Comparison of ENCODE assay signal across 18 cellular contexts in the genomic region with DNA sequence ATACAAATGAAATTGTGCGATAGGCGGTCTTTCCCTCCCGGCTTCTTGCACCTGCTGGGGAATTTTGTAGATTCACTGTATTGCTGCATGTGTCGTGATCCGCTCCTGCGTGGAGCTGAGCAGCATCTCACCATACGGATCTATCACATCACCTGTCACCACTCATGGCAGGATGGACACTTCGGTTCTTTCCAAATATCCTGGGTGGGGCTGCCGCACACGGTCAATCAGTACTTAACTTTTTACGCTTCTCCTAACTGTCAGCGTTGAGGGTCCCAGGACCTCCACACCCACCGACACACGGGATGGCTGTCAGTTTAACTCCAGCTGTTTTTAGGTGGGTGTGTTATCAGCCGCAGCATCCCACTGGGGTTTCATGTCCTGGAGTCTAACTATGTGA. TPM values are rescaled to one million over a fixed set of nuclear protein-coding genes. Genes with fewer than 3 reads are reported as not detected.
DNase-seq lines count a peak whose midpoint lies in the region; ATAC-seq, FAIRE-seq and TF ChIP-seq lines count a peak whose summit lies in the region.
"Had no signal": no experiment of that assay in that cellular context is flagged by ENCODE, and none has a peak within 500 bp of the region (broad histone marks: within the 10 kb centered on the region; RNA-seq: fewer than 3 reads in every experiment).

No MANE protein-coding gene starts in this region.

- H4K20me1 ChIP-seq in BLaER1 treated with 17β-estradiol and CSF1 and Interleukin-3, amounts not matched to agents 10 nM and 100 nM, result peaks cover 81 to 99% (median 92%) of the 10 kb centered on the region in 11 experiments
- H4K20me1 ChIP-seq in HepG2 (ENCODE audit: insufficient read depth, low read length), result peaks cover 31% of the 10 kb centered on the region

- H2AFZ ChIP-seq in HepG2 (ENCODE audit: low read length) (no peak overlapping the region), trophoblast cell (ENCODE audit: insufficient read depth, low read length, poor library complexity) (no peak overlapping the region)
- H2AFZ ChIP-seq: GM23248 had no signal

- no peak overlapping the region for H3K23ac ChIP-seq in trophoblast cell (ENCODE audit: low read length)

- H3K79me2 ChIP-seq in HepG2 (ENCODE audit: insufficient read depth, low read length) (peaks cover 93% of the 10 kb centered on the region), trophoblast cell (ENCODE audit: control insufficient read depth, insufficient read depth, low read length, poor library complexity) (peaks cover 30% of the 10 kb centered on the region)

- TF ChIP-seq EP300 in HepG2 (IDR thresholded peaks at IDR 0.05; ENCODE audit: low read depth in 2 of 2, low read length in 2 of 2), result no peak
- TF ChIP-seq EP300 in HepG2 (CRISPR knock-in tag; IDR thresholded peaks at IDR 0.05; ENCODE audit: borderline replicate concordance), result no peak
- TF ChIP-seq EP300 in stomach (IDR thresholded peaks at IDR 0.05), result no peak

- TF ChIP-seq POLR2A in HepG2 (IDR thresholded peaks at IDR 0.05; ENCODE audit: insufficient read depth in 1 of 2, low read depth in 2 of 2, low read length in 2 of 2) (no peak), stomach (IDR thresholded peaks at IDR 0.05) (no peak)

- no peak overlapping the region for H4K91ac ChIP-seq in trophoblast cell (ENCODE audit: low read depth, low read length)

- H3K4me1 ChIP-seq in BLaER1 treated with 17β-estradiol and CSF1 and Interleukin-3, amounts not matched to agents 10 nM and 100 nM, result peaks cover 5 to 61% (median 55%) of the 10 kb centered on the region in 10 experiments; a peak in 17 of 20 replicates
- H3K4me1 ChIP-seq in HepG2 (ENCODE audit: insufficient read depth, low read length) (peaks cover 35% of the 10 kb centered on the region), trophoblast cell (ENCODE audit: control insufficient read depth in 1 of 2, insufficient read depth in 2 of 2, low read length in 2 of 2) (peaks cover 5 to 9% of the 10 kb centered on the region in 2 experiments), stomach (peaks cover 0 to 32% (median 15%) of the 10 kb centered on the region in 4 donors)

- H3K4me3 ChIP-seq in BLaER1 treated with 17β-estradiol and CSF1 and Interleukin-3, amounts not matched to agents 10 nM and 100 nM, result no peak overlapping the region
- H3K4me3 ChIP-seq in SK-N-MC, result peak overlapping the region; percentile 56; the same call in 1 of the 2 replicates
- H3K4me3 ChIP-seq in HepG2 (replicated peaks in 1 of 3; ENCODE audit: insufficient read depth in 1 of 3, low read depth in 2 of 3, low read length in 3 of 3), result no peak overlapping the region
- H3K4me3 ChIP-seq in trophoblast cell (ENCODE audit: low read depth, low read length), result peak overlapping the region; percentile 23
- no peak overlapping the region for H3K4me3 ChIP-seq in stomach
- H3K4me3 ChIP-seq: GM12878, GM23248 had no signal

- in situ Hi-C loops in HepG2 (cut with HindIII; ENCODE audit: extremely low pct_ligation_motif_present, low pct_unique_long_range_greater_than_20kb), result no loop called here

- H4K8ac ChIP-seq in trophoblast cell (ENCODE audit: low read depth, low read length), result no peak overlapping the region

- H2BK120ac ChIP-seq in trophoblast cell (ENCODE audit: insufficient read depth, low read length, poor library complexity), result no peak overlapping the region

- H3K4ac ChIP-seq in trophoblast cell (ENCODE audit: low read depth, low read length), result peak overlapping the region; percentile 39

- no TSS peak for BruUV-seq in HepG2 (replicated peaks; lab: Mats Ljungman, UMichigan)

- POLR2A ChIA-PET in HepG2 (lab: Yijun Ruan, JAX), result no interaction called here

- H2BK5ac ChIP-seq in trophoblast cell (ENCODE audit: low read depth, low read length, poor library complexity), result no peak overlapping the region

- H3K27me3 ChIP-seq in BLaER1 treated with 17β-estradiol and CSF1 and Interleukin-3, amounts not matched to agents 10 nM and 100 nM, result no peaks in the 10 kb centered on the region
- H3K27me3 ChIP-seq in HepG2 (ENCODE audit: control insufficient read depth in 1 of 2, insufficient read depth in 2 of 2, low read length in 2 of 2), result no peaks in the 10 kb centered on the region
- no peaks in the 10 kb centered on the region for H3K27me3 ChIP-seq in trophoblast cell (ENCODE audit: insufficient read depth, low read length)
- H3K27me3 ChIP-seq in stomach, result no peaks in the 10 kb centered on the region

- no peak for TF ChIP-seq RAD21 in HepG2 (CRISPR knock-in tag; IDR thresholded peaks at IDR 0.05)

- H3K4me2 ChIP-seq in BLaER1 treated with 17β-estradiol and CSF1 and Interleukin-3, amounts not matched to agents 10 nM and 100 nM, result peak overlapping the region in 9 of 11 experiments; percentile 15 to 71 (median 61); a peak in 17 of 22 replicates
- no peak overlapping the region for H3K4me2 ChIP-seq in HepG2 (ENCODE audit: low read depth, low read length)
- H3K4me2 ChIP-seq in trophoblast cell (ENCODE audit: low read length), result no peak overlapping the region

- peaks cover 21 to 54% (median 38%) of the 10 kb centered on the region in 11 experiments; a peak in 21 of 22 replicates for H3K36me3 ChIP-seq in BLaER1 treated with 17β-estradiol and CSF1 and Interleukin-3, amounts not matched to agents 10 nM and 100 nM
- H3K36me3 ChIP-seq in SK-N-MC (ENCODE audit: insufficient read depth, low read length), result no peaks in the 10 kb centered on the region
- peaks cover 8 to 10% of the 10 kb centered on the region in 2 experiments; a peak in 3 of 5 replicates for H3K36me3 ChIP-seq in HepG2 (replicated peaks in 1 of 2; ENCODE audit: control insufficient read depth in 1 of 2, insufficient read depth in 2 of 2, low read length in 2 of 2)
- H3K36me3 ChIP-seq in trophoblast cell (ENCODE audit: control insufficient read depth in 1 of 2, insufficient read depth in 2 of 2, low read length in 2 of 2), result peaks cover 10 to 13% of the 10 kb centered on the region in 2 experiments
- no peaks in the 10 kb centered on the region for H3K36me3 ChIP-seq in stomach

- no peak overlapping the region for H3K18ac ChIP-seq in trophoblast cell (ENCODE audit: low read length)

- no peak overlapping the region for H3K9ac ChIP-seq in BLaER1 treated with 17β-estradiol and CSF1 and Interleukin-3, amounts not matched to agents 10 nM and 100 nM
- H3K9ac ChIP-seq in SK-N-MC (ENCODE audit: insufficient read length) (no peak overlapping the region), HepG2 (ENCODE audit: insufficient read depth, low read depth, low read length) (no peak overlapping the region), trophoblast cell (ENCODE audit: low read length) (no peak overlapping the region)
- H3K9ac ChIP-seq: GM23248 had no signal

- DNase-seq in SK-N-MC (ENCODE audit: low read depth, low spot score) (no peak), HepG2 (ENCODE audit: low spot score) (no peak), trophoblast cell (no peak), NCI-H526 treated with DMSO at 0.1 percent for 48 hours (lab: John Stamatoyannopoulos, UW) (no peak), dedifferentiated amniotic fluid mesenchymal stem cell (ENCODE audit: extremely low spot score) (no peak), stomach (no peak)
- DNase-seq in activated naive CD4-positive, alpha-beta T cell treated with Interleukin-2 at 50 U/mL for 16 hours, result no peak
- DNase-seq: 8988T; CD4-positive, alpha-beta memory T cell; DMS79; GM23248 had no signal

- FAIRE-seq in HepG2 (lab: Jason Lieb, UNC), result no peak
- FAIRE-seq: GM12878, GM18507, H54 had no signal

- intact Hi-C loops in HepG2 (cut with micrococcal nuclease; ENCODE audit: unreplicated experiment) (no loop called here), stomach (cut with DNase I; ENCODE audit: low total_unique reads) (no loop called here)

- H4K12ac ChIP-seq in trophoblast cell (ENCODE audit: low read depth, low read length), result no peak overlapping the region

- CTCF ChIA-PET in HepG2 (lab: Yijun Ruan, JAX; ENCODE audit: low intra/inter-chr PET ratio, low total read pairs), result no interaction called here

- peaks cover 3% of the 10 kb centered on the region for H3K79me1 ChIP-seq in trophoblast cell (ENCODE audit: low read length)

- no peak overlapping the region for H3K14ac ChIP-seq in trophoblast cell (ENCODE audit: low read length)

- TF ChIP-seq CTCF in HepG2 (CRISPR knock-in tag; IDR thresholded peaks at IDR 0.05), result no peak
- no peak for TF ChIP-seq CTCF in stomach (IDR thresholded peaks at IDR 0.05)

- 95% methylated on average over 15 of the region's 15 CpGs for whole genome bisulfite sequencing in HepG2 (ENCODE audit: low lambda C conversion rate)
- WGBS in trophoblast cell (ENCODE audit: extremely low coverage, insufficient coverage, insufficient read length), result no CpG with 5 or more reads among the region's 15 CpGs
- WGBS in stomach, 5 donors, result 91 to 95% (median 94%) methylated on average over 15 of the region's 15 CpGs

- H2BK12ac ChIP-seq in trophoblast cell (ENCODE audit: low read length), result no peak overlapping the region

- H3K27ac ChIP-seq in BLaER1 treated with 17β-estradiol and CSF1 and Interleukin-3, amounts not matched to agents 10 nM and 100 nM, result no peak overlapping the region
- H3K27ac ChIP-seq in SK-N-MC (peak overlapping the region; percentile 60; the same call in 1 of the 2 replicates), HepG2 (ENCODE audit: extremely low read length, insufficient read depth, low read length) (no peak overlapping the region), trophoblast cell (ENCODE audit: low read depth, low read length) (no peak overlapping the region), stomach (no peak overlapping the region)
- H3K27ac ChIP-seq: C4-2B, GM23248, HL-60 had no signal

- H2AK5ac ChIP-seq in trophoblast cell (ENCODE audit: low read length), result no peak overlapping the region

- H3K9me3 ChIP-seq in BLaER1 treated with 17β-estradiol and CSF1 and Interleukin-3, amounts not matched to agents 10 nM and 100 nM (replicated peaks in 1 of 11), result peaks cover 0 to 16% (median 11%) of the 10 kb centered on the region in 11 experiments; a peak in 16 of 22 replicates
- no peaks in the 10 kb centered on the region for H3K9me3 ChIP-seq in SK-N-MC (ENCODE audit: low read depth, low read length)
- no peaks in the 10 kb centered on the region for H3K9me3 ChIP-seq in HepG2 (ENCODE audit: low read length)
- no peaks in the 10 kb centered on the region for H3K9me3 ChIP-seq in trophoblast cell (ENCODE audit: insufficient read depth, low read depth, low read length)
- no peaks in the 10 kb centered on the region for H3K9me3 ChIP-seq in stomach

- ATAC-seq in HepG2, result no peak
- ATAC-seq: GM12878, HCT116 had no signal

RNA-seq across cellular contexts. Expression of a gene that starts 19.2 kb away (rescaled TPM):
- total RNA-seq in HepG2 (2016; rRNA removed; fragmentation: Illumina TruSeq; extraction: Trizol) (12.0 and 12.2 TPM in 2 replicates), stomach (10 to 100 TPM in 4 of 5 donors, 1 to 10 TPM in 1; 9.5 to 33.9 (median 22.6) TPM)
- total RNA-seq in HepG2 (2016; cell fraction: cytosol; rRNA removed; fragmentation: Illumina TruSeq; extraction: Trizol; ENCODE audit: low read depth), result 13.2 and 13.9 TPM in 2 replicates
- 10.5 and 10.7 TPM in 2 replicates for total RNA-seq in HepG2 (2016; cell fraction: insoluble cytoplasmic fraction; rRNA removed; fragmentation: Illumina TruSeq; extraction: Trizol)
- 14.0 and 18.0 TPM in 2 replicates for total RNA-seq in HepG2 (2016; cell fraction: membrane; rRNA removed; fragmentation: Illumina TruSeq; extraction: Trizol)
- total RNA-seq in HepG2 (2016; cell fraction: nucleus; rRNA removed; fragmentation: Illumina TruSeq; extraction: Trizol), result 14.1 and 16.1 TPM in 2 replicates
- polyA plus RNA-seq in HepG2 (2011; rRNA removed) (5.9 and 6.6 TPM in 2 replicates), stomach (1 to 10 TPM; 3.2 to 4.3 (median 3.8) TPM)
- 5.5 and 6.6 TPM in 2 replicates for polyA plus RNA-seq in HepG2 (2011; cell fraction: cytosol; rRNA removed)
- polyA plus RNA-seq in HepG2 (2011; cell fraction: nucleus; rRNA removed), result 27.0 and 32.1 TPM in 2 replicates
- 18.4 and 21.6 TPM in 2 replicates for polyA plus RNA-seq in HepG2 (2012)
- 2.0 and 2.2 TPM in 2 replicates for polyA plus RNA-seq in HepG2 (2016; cell fraction: cytosol; fragmentation: Illumina TruSeq; extraction: Trizol; ENCODE audit: low read depth)
- polyA plus RNA-seq in HepG2 (2016; cell fraction: insoluble cytoplasmic fraction; fragmentation: Illumina TruSeq; extraction: Trizol; ENCODE audit: low read depth), result 19.2 and 31.8 TPM in 2 replicates
- 8.0 and 10.2 TPM in 2 replicates for polyA plus RNA-seq in HepG2 (2016; cell fraction: membrane; fragmentation: Illumina TruSeq; extraction: Trizol; ENCODE audit: low read depth)
- 44.2 and 48.9 TPM in 2 replicates for polyA plus RNA-seq in HepG2 (2016; cell fraction: nucleus; fragmentation: Illumina TruSeq; extraction: Trizol; ENCODE audit: insufficient read depth, low read depth)
- polyA minus RNA-seq in HepG2 (2011; rRNA and poly(A)+ RNA removed; ENCODE audit: low replicate concordance), result 9.9 and 36.8 TPM in 2 replicates
- 21.1 and 21.8 TPM in 2 replicates for polyA minus RNA-seq in HepG2 (2011; cell fraction: cytosol; rRNA and poly(A)+ RNA removed)
- 21.1 and 25.4 TPM in 2 replicates for polyA minus RNA-seq in HepG2 (2011; cell fraction: nucleus; rRNA and poly(A)+ RNA removed)
- polyA plus RNA-seq in trophoblast cell (2013), result 49.8 TPM in 2 replicates

Comparison
In these comparisons a context has a peak if more than half of its experiments do, and no peak if none do; other contexts are left out.
1. H3K4me2 ChIP-seq: peak in BLaER1 treated with 17β-estradiol and CSF1 and Interleukin-3, amounts not matched to agents 10 nM and 100 nM (9 of 11); none in HepG2 (single experiment) and trophoblast cell (single experiment).
2. H3K4me3 ChIP-seq: peak in SK-N-MC (single experiment) and trophoblast cell (single experiment); none in BLaER1 treated with 17β-estradiol and CSF1 and Interleukin-3, amounts not matched to agents 10 nM and 100 nM (0 of 10), HepG2 (0 of 3) and stomach (0 of 4).